In genomic region chr6:26468829-26469228, GRCh38 we compare ENCODE assay signal across 24 cellular contexts. TPM values are rescaled to one million over a fixed set of nuclear protein-coding genes. Genes with fewer than 3 reads are reported as not detected.
A peak's percentile ranks its signal among the peaks of the same experiment; 100 is the strongest.
DNase-seq lines count a peak whose midpoint lies in the region; ATAC-seq and TF ChIP-seq lines count a peak whose summit lies in the region.
"Had no signal": no experiment of that assay in that cellular context is flagged by ENCODE, and none has a peak within 500 bp of the region (broad histone marks: within the 10 kb centered on the region; RNA-seq: fewer than 3 reads in every experiment).

No MANE protein-coding gene starts in this region.

- no peaks in the 10 kb centered on the region for H3K9me3 ChIP-seq in aorta (ENCODE audit: control insufficient read depth, low read length)
- H3K9me3 ChIP-seq: adrenal gland, breast epithelium had no signal

- peaks cover 88% of the 10 kb centered on the region for H3K36me3 Mint-ChIP-seq in activated T-cell treated with anti-CD3 and anti-CD28 coated beads, Interleukin-2, amount 50 U/mL, for 24 hours (ENCODE audit: low read depth)
- peaks cover 70% of the 10 kb centered on the region for H3K36me3 Mint-ChIP-seq in HFFc6 (ENCODE audit: low read depth)
- H3K36me3 Mint-ChIP-seq in activated CD8-positive, alpha-beta T cell treated with anti-CD3 and anti-CD28 coated beads, Interleukin-2, amount 10 ng/mL, durations not matched to agents 7 days and 5 days (ENCODE audit: low read depth): peaks cover 86% of the 10 kb centered on the region
- peaks cover 52% of the 10 kb centered on the region for H3K36me3 Mint-ChIP-seq in natural killer cell treated with Interleukin-12 subunit alpha and Interleukin-12 subunit beta and Interleukin-15 and Interleukin-18, amount 100 ng/mL, for 72 hours

- H3K27me3 Mint-ChIP-seq in activated T-cell treated with anti-CD3 and anti-CD28 coated beads, Interleukin-2, amount 50 U/mL, for 24 hours: no peaks in the 10 kb centered on the region
- H3K27me3 Mint-ChIP-seq in HFFc6 (ENCODE audit: insufficient read depth): no peaks in the 10 kb centered on the region; the same call in 1 of the 2 replicates
- H3K27me3 Mint-ChIP-seq in activated CD8-positive, alpha-beta T cell treated with anti-CD3 and anti-CD28 coated beads, Interleukin-2, amount 10 ng/mL, durations not matched to agents 7 days and 5 days (ENCODE audit: low read depth): no peaks in the 10 kb centered on the region
- H3K27me3 Mint-ChIP-seq in natural killer cell treated with Interleukin-12 subunit alpha and Interleukin-12 subunit beta and Interleukin-15 and Interleukin-18, amount 100 ng/mL, for 72 hours: no peaks in the 10 kb centered on the region

- TF ChIP-seq CTCF in HFFc6 (IDR thresholded peaks at IDR 0.05): no peak

- peaks cover 19% of the 10 kb centered on the region in 2 donors for H3K36me3 ChIP-seq in aorta (ENCODE audit: control insufficient read depth in 1 of 2, insufficient read depth in 2 of 2, low read length in 1 of 2)

- DNase-seq in activated T-cell treated with anti-CD3 and anti-CD28 coated beads, Interleukin-2, amount 50 U/mL, for 24 hours: no peak
- no peak for DNase-seq in activated T-cell treated with anti-CD3 and anti-CD28 coated beads, Interleukin-2, amount 50 U/mL, for 1 hour
- DNase-seq in HFFc6: no peak
- no peak for DNase-seq in activated CD8-positive, alpha-beta T cell treated with anti-CD3 and anti-CD28 coated beads, Interleukin-2, amount 10 ng/mL, durations not matched to agents 7 days and 5 days
- no peak for DNase-seq in natural killer cell treated with Interleukin-12 subunit alpha and Interleukin-12 subunit beta and Interleukin-15 and Interleukin-18, amount 100 ng/mL, for 72 hours (ENCODE audit: low spot score)
- DNase-seq in HT-29 (ENCODE audit: low spot score): no peak
- no peak for DNase-seq in aorta
- DNase-seq: activated CD4-positive, CD25-positive, alpha-beta regulatory T cell; adrenal gland; C1 segment of cervical spinal cord; glutamatergic neuron; NCI-H187 treated with DMSO at 0.1 percent for 48 hours; NCI-H69; stimulated activated CD8-positive, alpha-beta memory T cell treated with anti-CD3 and anti-CD28 coated beads, Interleukin-4, amount 100 ng/mL, for 48 hours had no signal

- 83 to 85% methylated on average over 2 of the region's 2 CpGs for WGBS in aorta, 2 donors

- CTCF ChIA-PET in activated CD8-positive, alpha-beta T cell treated with anti-CD3 and anti-CD28 coated beads, Interleukin-2, amount 10 ng/mL, durations not matched to agents 7 days and 5 days (lab: Charles Lee): no interaction called here

- intact Hi-C loops in aorta (cut with DNase I): no loop called here

- peaks cover 25% of the 10 kb centered on the region for H3K4me1 Mint-ChIP-seq in activated T-cell treated with anti-CD3 and anti-CD28 coated beads, Interleukin-2, amount 50 U/mL, for 24 hours (ENCODE audit: low read depth)
- peaks cover 22% of the 10 kb centered on the region for H3K4me1 Mint-ChIP-seq in HFFc6 (ENCODE audit: low read depth)
- peaks cover 24% of the 10 kb centered on the region for H3K4me1 Mint-ChIP-seq in activated CD8-positive, alpha-beta T cell treated with anti-CD3 and anti-CD28 coated beads, Interleukin-2, amount 10 ng/mL, durations not matched to agents 7 days and 5 days (ENCODE audit: low read depth)
- peaks cover 33 to 41% of the 10 kb centered on the region in 2 donors for H3K4me1 Mint-ChIP-seq in natural killer cell treated with Interleukin-12 subunit alpha and Interleukin-12 subunit beta and Interleukin-15 and Interleukin-18, amount 100 ng/mL, for 72 hours (ENCODE audit: low read depth in 2 of 2)

- peaks cover 10% of the 10 kb centered on the region for H3K9me3 Mint-ChIP-seq in activated T-cell treated with anti-CD3 and anti-CD28 coated beads, Interleukin-2, amount 50 U/mL, for 24 hours
- H3K9me3 Mint-ChIP-seq in HFFc6: no peaks in the 10 kb centered on the region
- H3K9me3 Mint-ChIP-seq in activated CD8-positive, alpha-beta T cell treated with anti-CD3 and anti-CD28 coated beads, Interleukin-2, amount 10 ng/mL, durations not matched to agents 7 days and 5 days (ENCODE audit: insufficient read depth): peaks cover 4% of the 10 kb centered on the region
- H3K9me3 Mint-ChIP-seq in natural killer cell treated with Interleukin-12 subunit alpha and Interleukin-12 subunit beta and Interleukin-15 and Interleukin-18, amount 100 ng/mL, for 72 hours: peaks cover 5% of the 10 kb centered on the region
- H3K9me3 Mint-ChIP-seq: nephron had no signal

- peak overlapping the region; percentile 70 for H3K27ac Mint-ChIP-seq in activated T-cell treated with anti-CD3 and anti-CD28 coated beads, Interleukin-2, amount 50 U/mL, for 24 hours
- peak overlapping the region; percentile 22; the same call in 1 of the 2 replicates for H3K27ac Mint-ChIP-seq in HFFc6
- peak overlapping the region; percentile 37 for H3K27ac Mint-ChIP-seq in activated CD8-positive, alpha-beta T cell treated with anti-CD3 and anti-CD28 coated beads, Interleukin-2, amount 10 ng/mL, durations not matched to agents 7 days and 5 days
- peak overlapping the region; percentile 3 to 18 for H3K27ac Mint-ChIP-seq in natural killer cell treated with Interleukin-12 subunit alpha and Interleukin-12 subunit beta and Interleukin-15 and Interleukin-18, amount 100 ng/mL, for 72 hours
- H3K27ac Mint-ChIP-seq: nephron had no signal

- ATAC-seq in activated CD8-positive, alpha-beta T cell treated with anti-CD3 and anti-CD28 coated beads, Interleukin-2, amount 10 ng/mL, durations not matched to agents 7 days and 5 days: no peak
- no peak for ATAC-seq in natural killer cell treated with Interleukin-12 subunit alpha and Interleukin-12 subunit beta and Interleukin-15 and Interleukin-18, amount 100 ng/mL, for 72 hours
- ATAC-seq in HG03469 (IDR thresholded peaks at IDR 0.05; ENCODE audit: unreplicated experiment) (no peak), aorta (ENCODE audit: low FRiP score) (no peak)

- no peaks in the 10 kb centered on the region for H3K4me1 ChIP-seq in aorta (ENCODE audit: control insufficient read depth in 1 of 2, insufficient read depth in 2 of 2, low read length in 2 of 2)
- H3K4me1 ChIP-seq: breast epithelium had no signal

- POLR2A ChIA-PET in activated CD8-positive, alpha-beta T cell treated with anti-CD3 and anti-CD28 coated beads, Interleukin-2, amount 10 ng/mL, durations not matched to agents 7 days and 5 days (lab: Charles Lee): no interaction called here

- H3K4me3 Mint-ChIP-seq in activated T-cell treated with anti-CD3 and anti-CD28 coated beads, Interleukin-2, amount 50 U/mL, for 24 hours: no peak overlapping the region
- H3K4me3 Mint-ChIP-seq in HFFc6: no peak overlapping the region
- no peak overlapping the region for H3K4me3 Mint-ChIP-seq in activated CD8-positive, alpha-beta T cell treated with anti-CD3 and anti-CD28 coated beads, Interleukin-2, amount 10 ng/mL, durations not matched to agents 7 days and 5 days
- no peak overlapping the region for H3K4me3 Mint-ChIP-seq in natural killer cell treated with Interleukin-12 subunit alpha and Interleukin-12 subunit beta and Interleukin-15 and Interleukin-18, amount 100 ng/mL, for 72 hours
- H3K4me3 Mint-ChIP-seq: nephron had no signal

- H3K27ac ChIP-seq in aorta (ENCODE audit: low read depth in 1 of 2, low read length in 2 of 2): peak overlapping the region in 1 of 2 donors; percentile 8
- H3K27ac ChIP-seq: adrenal gland, breast epithelium, coronary artery, HL-60, RWPE1, SK-N-MC had no signal

- H3K27me3 ChIP-seq in aorta (ENCODE audit: control insufficient read depth in 1 of 2, insufficient read depth in 2 of 2, low read length in 1 of 2): no peaks in the 10 kb centered on the region
- H3K27me3 ChIP-seq: adrenal gland, breast epithelium had no signal

- H3K4me3 ChIP-seq in aorta (ENCODE audit: low read length in 2 of 2): no peak overlapping the region
- H3K4me3 ChIP-seq: adrenal gland, breast epithelium, coronary artery, SK-N-MC had no signal

RNA-seq across cellular contexts. Expression of gene BTN2A1, which starts 11.1 kb away (rescaled TPM):
- 10 to 100 TPM; 29.2 to 35.4 (median 33.0) TPM for total RNA-seq in HFFc6 (2021; fragmentation: NEBNext Ultra II Directional; extraction: Animal tissue kit (Norgen Biotek cat#: 25700))
- total RNA-seq in activated CD8-positive, alpha-beta T cell treated with anti-CD3 and anti-CD28 coated beads, Interleukin-2, amount 10 ng/mL, durations not matched to agents 7 days and 5 days: 10 to 100 TPM; 22.4 to 23.6 TPM
- total RNA-seq in natural killer cell treated with Interleukin-12 subunit alpha and Interleukin-12 subunit beta and Interleukin-15 and Interleukin-18, amount 100 ng/mL, for 72 hours: 10 to 100 TPM; 41.2 to 47.4 TPM
- 8.0 and 9.4 TPM in 2 replicates for total RNA-seq in HT-29 (2014; rRNA removed; shearing (Covaris generic))
- total RNA-seq in aorta: 10 to 100 TPM; 37.6 to 41.6 TPM
- 10 to 100 TPM; 14.1 to 40.4 TPM for polyA plus RNA-seq in aorta

RNA-seq across cellular contexts. Expression of gene BTN3A3, which starts 28.5 kb away (rescaled TPM):
- total RNA-seq in HFFc6 (2021; fragmentation: NEBNext Ultra II Directional; extraction: Animal tissue kit (Norgen Biotek cat#: 25700)): 1 to 10 TPM; 4.6 to 9.9 (median 8.4) TPM
- 10 to 100 TPM; 43.8 to 47.0 TPM for total RNA-seq in activated CD8-positive, alpha-beta T cell treated with anti-CD3 and anti-CD28 coated beads, Interleukin-2, amount 10 ng/mL, durations not matched to agents 7 days and 5 days
- total RNA-seq in natural killer cell treated with Interleukin-12 subunit alpha and Interleukin-12 subunit beta and Interleukin-15 and Interleukin-18, amount 100 ng/mL, for 72 hours: 10 to 100 TPM; 42.9 to 54.1 TPM
- 1.3 and 3.7 TPM in 2 replicates for total RNA-seq in HT-29 (2014; rRNA removed; shearing (Covaris generic))
- 10 to 100 TPM; 12.8 to 45.1 TPM for total RNA-seq in aorta
- 1 to 10 TPM; 3.1 to 9.7 TPM for polyA plus RNA-seq in aorta

RNA-seq across cellular contexts. Expression of gene BTN1A1, which starts 31.3 kb away (rescaled TPM):
- total RNA-seq in HFFc6 (2021; fragmentation: NEBNext Ultra II Directional; extraction: Animal tissue kit (Norgen Biotek cat#: 25700)): not detected
- not detected for total RNA-seq in activated CD8-positive, alpha-beta T cell treated with anti-CD3 and anti-CD28 coated beads, Interleukin-2, amount 10 ng/mL, durations not matched to agents 7 days and 5 days
- total RNA-seq in natural killer cell treated with Interleukin-12 subunit alpha and Interleukin-12 subunit beta and Interleukin-15 and Interleukin-18, amount 100 ng/mL, for 72 hours: not detected
- not detected in 2 replicates for total RNA-seq in HT-29 (2014; rRNA removed; shearing (Covaris generic))
- total RNA-seq in aorta: not detected
- polyA plus RNA-seq in aorta: not detected
- total RNA-seq: adrenal gland, breast epithelium, fibroblast of lung, mesenteric fat pad had no signal
- polyA plus RNA-seq: adrenal gland, fibroblast of lung, urinary bladder had no signal

Comparison
In these comparisons a context has a peak if more than half of its experiments do, and no peak if none do; other contexts are left out.
1. H3K27ac Mint-ChIP-seq: peak in every context shown above with its lines; median percentile 70 in activated T-cell treated with anti-CD3 and anti-CD28 coated beads, Interleukin-2, amount 50 U/mL, for 24 hours; 37 in activated CD8-positive, alpha-beta T cell treated with anti-CD3 and anti-CD28 coated beads, Interleukin-2, amount 10 ng/mL, durations not matched to agents 7 days and 5 days; 22 in HFFc6; 10 in natural killer cell treated with Interleukin-12 subunit alpha and Interleukin-12 subunit beta and Interleukin-15 and Interleukin-18, amount 100 ng/mL, for 72 hours.